12 cellular contexts compared by ENCODE assay signal in genomic region chr4:144970597-144970996, GRCh38.
A peak's percentile ranks its signal among the peaks of the same experiment; 100 is the strongest.
DNase-seq lines count a peak whose midpoint lies in the region; ATAC-seq lines count a peak whose summit lies in the region.
"Had no signal": no experiment of that assay in that cellular context is flagged by ENCODE, and none has a peak within 500 bp of the region (broad histone marks: within the 10 kb centered on the region; RNA-seq: fewer than 3 reads in every experiment).

No MANE protein-coding gene starts in this region.

- no peaks in the 10 kb centered on the region for H3K9me3 ChIP-seq in neuronal stem cell (replicated peaks in 1 of 2; ENCODE audit: control insufficient read depth in 2 of 2, insufficient read depth in 1 of 2, low read depth in 1 of 2, low read length in 2 of 2)

- DNase-seq in neuronal stem cell (ENCODE audit: low spot score) (no peak), NCI-H1048 (lab: John Stamatoyannopoulos, UW) (no peak), EL (no peak)
- DNase-seq in stimulated activated naive CD8-positive, alpha-beta T cell treated with anti-CD3 and anti-CD28 coated beads, Interleukin-15, Interleukin-2, amounts not matched to agents 100 U/mL and 50 U/mL, for 24 hours = no peak
- DNase-seq: hypothalamus, NCI-H2081, Peyer's patch had no signal

- H3K18ac ChIP-seq in neuronal stem cell (ENCODE audit: low read length) = no peak overlapping the region

- H3K4me1 ChIP-seq in neuronal stem cell (ENCODE audit: control insufficient read depth in 2 of 2, insufficient read depth in 1 of 2, low read depth in 1 of 2, low read length in 2 of 2) = no peaks in the 10 kb centered on the region
- H3K4me1 ChIP-seq: ascending aorta, Peyer's patch, right atrium auricular region had no signal

- H2AK5ac ChIP-seq in neuronal stem cell (ENCODE audit: low read depth, low read length) = no peak overlapping the region

- no CpG with 5 or more reads among the region's 1 CpG for WGBS in neuronal stem cell (ENCODE audit: extremely low coverage in 2 of 2, insufficient read length in 2 of 2, insufficient replicate concordance in 1 of 2), 2 donors

- no peak overlapping the region for H3K4me2 ChIP-seq in neuronal stem cell (ENCODE audit: insufficient read depth, low read length, poor library complexity, severe bottlenecking)

- peak overlapping the region; percentile 37 for H2AFZ ChIP-seq in neuronal stem cell (ENCODE audit: low read length)

- no peaks in the 10 kb centered on the region for H3K36me3 ChIP-seq in neuronal stem cell (replicated peaks in 1 of 2; ENCODE audit: control insufficient read depth in 2 of 2, insufficient read depth in 2 of 2, low read length in 2 of 2)
- H3K36me3 ChIP-seq: ascending aorta, Peyer's patch, right atrium auricular region had no signal

- ATAC-seq in GM19025 (IDR thresholded peaks at IDR 0.05; ENCODE audit: low read depth, unreplicated experiment) (peak; percentile 72), GM21737 (IDR thresholded peaks at IDR 0.05; ENCODE audit: unreplicated experiment) (peak; percentile 64), HG03108 (IDR thresholded peaks at IDR 0.05; ENCODE audit: unreplicated experiment) (peak; percentile 62)
- no peak for ATAC-seq in stimulated activated naive CD8-positive, alpha-beta T cell treated with anti-CD3 and anti-CD28 coated beads, Interleukin-15, Interleukin-2, amounts not matched to agents 100 U/mL and 50 U/mL, for 24 hours

- no peaks in the 10 kb centered on the region for H3K27me3 ChIP-seq in neuronal stem cell (ENCODE audit: control insufficient read depth in 3 of 3, insufficient read depth in 3 of 3, low read depth in 1 of 3, low read length in 3 of 3)
- H3K27me3 ChIP-seq: ascending aorta, Peyer's patch, right atrium auricular region had no signal

- no peak overlapping the region for H2BK5ac ChIP-seq in neuronal stem cell (ENCODE audit: low read length)

- H2BK120ac ChIP-seq in neuronal stem cell (ENCODE audit: low read depth, low read length) = no peak overlapping the region

- no peak overlapping the region for H4K8ac ChIP-seq in neuronal stem cell (ENCODE audit: low read depth, low read length)

- H3K4me3 ChIP-seq in neuronal stem cell (ENCODE audit: low read length in 2 of 2) = no peak overlapping the region
- H3K4me3 ChIP-seq: ascending aorta, Peyer's patch, right atrium auricular region had no signal

- H2BK15ac ChIP-seq in neuronal stem cell (ENCODE audit: low read length) = no peak overlapping the region

- no peak overlapping the region for H4K91ac ChIP-seq in neuronal stem cell (ENCODE audit: low read depth, low read length, poor library complexity)

- no peak overlapping the region for H3K14ac ChIP-seq in neuronal stem cell (ENCODE audit: low read length)

- H3K23ac ChIP-seq in neuronal stem cell (ENCODE audit: low read depth, low read length, poor library complexity) = no peak overlapping the region

- no peaks in the 10 kb centered on the region for H3K79me1 ChIP-seq in neuronal stem cell (ENCODE audit: low read depth, low read length)

- no peak overlapping the region for H3K9ac ChIP-seq in neuronal stem cell (ENCODE audit: low read depth, low read length, poor library complexity)

- no peak overlapping the region for H3K27ac ChIP-seq in neuronal stem cell (replicated peaks; ENCODE audit: low read length)
- H3K27ac ChIP-seq: ascending aorta, Peyer's patch, right atrium auricular region had no signal

- H2BK12ac ChIP-seq in neuronal stem cell (ENCODE audit: low read length) = no peak overlapping the region

- H3K4ac ChIP-seq in neuronal stem cell (ENCODE audit: low read length) = no peak overlapping the region
